8 cellular contexts compared by ENCODE assay signal in the genomic region with DNA sequence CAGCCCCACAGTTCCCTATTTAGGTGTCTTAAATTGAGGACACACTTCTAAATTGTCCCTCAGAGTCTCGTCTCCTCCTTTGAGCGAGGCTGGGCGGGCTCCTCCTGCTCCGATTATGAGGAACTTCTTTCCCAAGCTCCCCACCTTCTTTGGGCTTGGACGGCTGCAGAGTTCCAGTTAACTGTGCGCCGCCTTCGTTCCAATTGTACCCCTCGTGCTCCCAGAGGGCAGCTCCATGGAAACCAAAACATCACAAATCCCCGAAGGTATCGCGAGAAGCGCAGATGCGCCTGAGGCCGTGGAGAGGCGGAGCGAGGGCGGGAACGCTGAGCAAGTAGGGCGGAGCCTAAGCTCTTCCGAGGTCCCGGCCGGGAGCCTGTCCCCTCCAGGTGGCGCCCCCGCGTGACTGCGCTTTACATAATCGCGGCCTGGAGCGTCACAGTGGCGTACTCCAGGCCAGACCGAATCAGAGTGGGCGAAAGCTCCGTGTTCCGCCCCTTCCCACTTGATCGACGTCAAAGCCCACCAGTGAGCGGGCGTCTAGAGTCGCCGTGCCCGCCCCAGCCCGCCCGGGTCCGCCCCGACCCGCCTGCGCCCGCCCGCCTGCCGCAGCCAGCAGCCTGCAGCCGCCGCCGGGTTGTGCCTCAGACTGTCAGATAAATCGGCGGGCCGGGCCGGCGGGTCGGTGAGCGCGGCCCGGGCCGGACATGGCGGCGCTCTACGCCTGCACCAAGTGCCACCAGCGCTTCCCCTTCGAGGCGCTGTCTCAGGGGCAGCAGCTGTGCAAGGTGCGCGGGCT. TPM values are rescaled to one million over a fixed set of nuclear protein-coding genes. Genes with fewer than 3 reads are reported as not detected.
DNase-seq lines count a peak whose midpoint lies in the region; ATAC-seq and TF ChIP-seq lines count a peak whose summit lies in the region.

TSS of gene FAM76A (plus strand) at position 588 of the 799 bp plus-strand sequence. CDS start at position 708, 120 bp downstream.

- no peaks in the 10 kb centered on the region for H3K36me3 ChIP-seq in lung (ENCODE audit: control insufficient read depth in 2 of 2, insufficient read depth in 2 of 2, low read length in 2 of 2)

- no peaks in the 10 kb centered on the region for H3K4me1 ChIP-seq in lung (ENCODE audit: control insufficient read depth in 2 of 2, insufficient read depth in 2 of 2, low read length in 2 of 2)

- H3K9me3 ChIP-seq in lung (ENCODE audit: control insufficient read depth in 2 of 2, insufficient read depth in 1 of 2, low read length in 1 of 2) = no peaks in the 10 kb centered on the region

- H3K4me3 ChIP-seq in lung = peak within 1 kb of the TSS; percentile 91

- ATAC-seq in GM19468 (IDR thresholded peaks at IDR 0.05; ENCODE audit: extremely low read depth, unreplicated experiment) (peak; percentile 93), lung (ENCODE audit: insufficient read depth, low FRiP score) (peak; percentile 97)

- no peaks in the 10 kb centered on the region for H3K27me3 ChIP-seq in lung (ENCODE audit: control insufficient read depth, insufficient read depth)

- peak within 1 kb of the TSS; percentile 92 to 97 for H3K27ac ChIP-seq in lung (ENCODE audit: low read depth in 1 of 2, low read length in 1 of 2)

- WGBS in lung, 2 donors = 1 to 3% methylated on average over 64 to 72 of the region's 72 CpGs

- peak; percentile 62 for TF ChIP-seq CTCF in lung (IDR thresholded peaks at IDR 0.05; ENCODE audit: control extremely low read depth, extremely low read depth)

- DNase-seq in COLO829 (ENCODE audit: low spot score) = peak; percentile 97
- DNase-seq in HS-5 (ENCODE audit: low read depth) = peak; percentile 96
- DNase-seq in NK-92 (lab: John Stamatoyannopoulos, UW; ENCODE audit: unreplicated experiment) = peak; percentile 94
- peak; percentile 99 for DNase-seq in activated CD8-positive, alpha-beta memory T cell treated with anti-CD3 and anti-CD28 coated beads for 1 hour (ENCODE audit: extremely low read depth in 1 of 2, low read depth in 1 of 2)
- DNase-seq in effector CD4-positive, alpha-beta T cell = peak; percentile 99
- DNase-seq in lung (ENCODE audit: low spot score) = peak; percentile 99
- DNase-seq in stimulated activated CD4-positive, alpha-beta T cell treated with anti-CD3 and anti-CD28 coated beads, TNF-alpha, amount 100 ng/mL, for 4 hours (ENCODE audit: low read depth in 3 of 3) = peak; percentile 99

RNA-seq across cellular contexts. Expression of gene FAM76A, which starts in this region (rescaled TPM):
- 10 to 100 TPM; 18.1 to 19.4 TPM for total RNA-seq in lung
- polyA plus RNA-seq in lung = 1 to 10 TPM; 4.3 to 8.2 TPM

Comparison
In these comparisons a context has a peak if more than half of its experiments do, and no peak if none do; other contexts are left out.
1. Peak in every context shown above with its lines: DNase-seq, ATAC-seq, H3K4me3 ChIP-seq and H3K27ac ChIP-seq.